8 cellular contexts compared by ENCODE assay signal in genomic region chr12:123363385-123363742, GRCh38. TPM values are rescaled to one million over a fixed set of nuclear protein-coding genes. Genes with fewer than 3 reads are reported as not detected.
DNase-seq lines count a peak whose midpoint lies in the region; ATAC-seq and TF ChIP-seq lines count a peak whose summit lies in the region.

No MANE protein-coding gene starts in this region.

- H3K4me1 ChIP-seq in DND-41 (ENCODE audit: insufficient read depth, low read length): peaks cover 28% of the 10 kb centered on the region
- H3K4me1 ChIP-seq in lower lobe of right lung: peaks cover 26% of the 10 kb centered on the region
- H3K4me1 ChIP-seq in urinary bladder (ENCODE audit: insufficient read depth): no peaks in the 10 kb centered on the region

- peak overlapping the region; percentile 90 for H3K9ac ChIP-seq in DND-41 (ENCODE audit: low read depth, low read length)

- peak overlapping the region; percentile 68 for H2AFZ ChIP-seq in DND-41 (ENCODE audit: low read depth, low read length)

- DNase-seq in DND-41: no peak
- DNase-seq in KG1 (lab: John Stamatoyannopoulos, UW): peak; percentile 38
- DNase-seq in astrocyte of the cerebellum (ENCODE audit: low read depth): no peak
- no peak for DNase-seq in lower lobe of right lung
- no peak for DNase-seq in NCI-H345 treated with DMSO at 0.1 percent for 48 hours (lab: John Stamatoyannopoulos, UW; ENCODE audit: unreplicated experiment)
- DNase-seq in COLO668 (lab: John Stamatoyannopoulos, UW; ENCODE audit: unreplicated experiment): no peak

- WGBS in urinary bladder: 1% methylated on average over 9 of the region's 9 CpGs

- no peaks in the 10 kb centered on the region for H3K27me3 ChIP-seq in DND-41 (ENCODE audit: insufficient read depth, low read length, poor library complexity)
- H3K27me3 ChIP-seq in lower lobe of right lung (ENCODE audit: low read depth): no peaks in the 10 kb centered on the region

- H4K20me1 ChIP-seq in DND-41 (ENCODE audit: insufficient read depth, low read length): peaks cover 43% of the 10 kb centered on the region

- no peak for TF ChIP-seq CTCF in DND-41 (IDR thresholded peaks at IDR 0.05; ENCODE audit: borderline replicate concordance, extremely low read depth, low read length, poor library complexity, severe bottlenecking)
- no peak for TF ChIP-seq CTCF in astrocyte of the cerebellum (IDR thresholded peaks at IDR 0.05; ENCODE audit: low read depth, low read length, missing control alignments)
- no peak for TF ChIP-seq CTCF in lower lobe of right lung (IDR thresholded peaks at IDR 0.05)

- peak overlapping the region; percentile 83 for H3K4me2 ChIP-seq in DND-41 (ENCODE audit: insufficient read depth, low read length)

- peak overlapping the region; percentile 67 for H3K27ac ChIP-seq in DND-41 (ENCODE audit: low read length)
- peak overlapping the region; percentile 91 for H3K27ac ChIP-seq in lower lobe of right lung
- H3K27ac ChIP-seq in urinary bladder (ENCODE audit: low read depth): peak overlapping the region; percentile 44

- no peaks in the 10 kb centered on the region for H3K9me3 ChIP-seq in DND-41 (ENCODE audit: insufficient read depth, low read length, severe bottlenecking)
- H3K9me3 ChIP-seq in lower lobe of right lung: no peaks in the 10 kb centered on the region

- peaks cover 62% of the 10 kb centered on the region for H3K79me2 ChIP-seq in DND-41 (ENCODE audit: insufficient read depth, low read length)

- in situ Hi-C loops in astrocyte of the cerebellum (cut with HindIII; ENCODE audit: low sequenced_read_pairs): no loop called here

- peaks cover 13% of the 10 kb centered on the region for H3K36me3 ChIP-seq in DND-41 (ENCODE audit: insufficient read depth, low read length)
- H3K36me3 ChIP-seq in lower lobe of right lung: no peaks in the 10 kb centered on the region
- no peaks in the 10 kb centered on the region for H3K36me3 ChIP-seq in urinary bladder (ENCODE audit: insufficient read depth)

- ATAC-seq in DND-41 (ENCODE audit: insufficient read depth, low read depth) (no peak), lower lobe of right lung (no peak), HG02798 (IDR thresholded peaks at IDR 0.05; ENCODE audit: poor library complexity, unreplicated experiment) (no peak)

- intact Hi-C loops in lower lobe of right lung (cut with DNase I): no loop called here

- H3K4me3 ChIP-seq in DND-41 (ENCODE audit: low read depth in 1 of 2, low read length in 2 of 2): peak overlapping the region; percentile 71 to 72
- H3K4me3 ChIP-seq in astrocyte of the cerebellum (ENCODE audit: low read depth, low read length): peak overlapping the region; percentile 96
- H3K4me3 ChIP-seq in lower lobe of right lung: peak overlapping the region; percentile 91
- peak overlapping the region; percentile 90 for H3K4me3 ChIP-seq in urinary bladder (ENCODE audit: low read depth, low read length)

RNA-seq across cellular contexts. Expression of gene SBNO1, which starts 1.3 kb away (rescaled TPM):
- total RNA-seq in lower lobe of right lung (28.2 TPM), urinary bladder (30.2 TPM)
- 7.1 TPM for polyA plus RNA-seq in urinary bladder

RNA-seq across cellular contexts. Expression of gene KMT5A, which starts 20.6 kb away (rescaled TPM):
- total RNA-seq in lower lobe of right lung (41.7 TPM), urinary bladder (42.3 TPM)
- polyA plus RNA-seq in urinary bladder: 29.1 TPM
